ENCODE assay signal across 8 cellular contexts in the genomic region with DNA sequence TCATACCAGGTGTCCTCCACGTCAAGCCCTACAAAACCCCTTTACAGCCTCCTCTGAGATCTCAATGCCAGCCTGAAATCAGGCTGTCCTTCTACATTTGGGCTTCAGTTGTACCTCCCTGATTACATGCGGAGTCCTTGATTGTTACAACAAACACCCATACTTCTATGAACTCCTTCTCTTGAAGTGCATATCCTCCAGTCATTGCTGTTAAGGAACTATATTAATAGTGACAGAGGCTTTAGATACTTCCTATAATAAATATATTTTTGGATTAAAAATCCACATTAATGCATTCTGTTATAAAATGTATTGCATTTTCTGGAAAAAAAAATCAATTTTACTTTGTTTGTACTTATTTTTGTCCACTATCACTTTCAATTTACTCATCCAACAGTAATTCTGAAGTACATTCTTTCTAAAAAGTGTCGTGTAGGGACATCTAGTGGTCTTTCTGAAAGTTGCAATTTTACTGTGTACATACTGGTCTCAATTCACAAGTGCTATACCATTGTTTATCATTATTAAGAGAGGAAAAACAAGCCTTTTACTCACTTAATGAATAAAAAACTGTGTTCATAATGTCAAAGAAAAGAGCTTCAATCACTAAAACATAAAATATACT.
DNase-seq lines count a peak whose midpoint lies in the region; ATAC-seq and TF ChIP-seq lines count a peak whose summit lies in the region.

No MANE protein-coding gene starts in this region.

- DNase-seq in COR-L47 (lab: John Stamatoyannopoulos, UW): peak; percentile 84
- peak; percentile 47 for DNase-seq in NCI-H2107 (lab: John Stamatoyannopoulos, UW)
- DNase-seq in adrenal gland: no peak
- DNase-seq in hepatocyte (ENCODE audit: low spot score): peak; percentile 57
- no peak for DNase-seq in testis
- DNase-seq in activated T-helper 1 cell treated with anti-CD3 and anti-CD28 coated beads, Interleukin-12 subunit alpha, Interleukin-12 subunit beta, Interleukin-2, Interleukin-4 antibody, amounts not matched to agents 30 ng/mL and 10 ng/mL and 1 ng/mL, durations not matched to agents 14 hours and 24 hours and 36 hours (ENCODE audit: low spot score): no peak

- H3K4me1 ChIP-seq in adrenal gland (replicated peaks in 1 of 2): no peaks in the 10 kb centered on the region
- H3K4me1 ChIP-seq in hepatocyte (ENCODE audit: insufficient read depth): no peaks in the 10 kb centered on the region
- no peaks in the 10 kb centered on the region for H3K4me1 ChIP-seq in testis

- no peak overlapping the region for H3K4me3 ChIP-seq in adrenal gland
- no peak overlapping the region for H3K4me3 ChIP-seq in hepatocyte
- H3K4me3 ChIP-seq in testis: no peak overlapping the region

- H3K27ac Mint-ChIP-seq in activated T-helper 1 cell treated with anti-CD3 and anti-CD28 coated beads, Interleukin-12 subunit alpha, Interleukin-12 subunit beta, Interleukin-2, Interleukin-4 antibody, amounts not matched to agents 30 ng/mL and 10 ng/mL and 1 ng/mL, durations not matched to agents 14 hours and 24 hours and 36 hours: no peak overlapping the region

- H3K36me3 Mint-ChIP-seq in activated T-helper 1 cell treated with anti-CD3 and anti-CD28 coated beads, Interleukin-12 subunit alpha, Interleukin-12 subunit beta, Interleukin-2, Interleukin-4 antibody, amounts not matched to agents 30 ng/mL and 10 ng/mL and 1 ng/mL, durations not matched to agents 14 hours and 24 hours and 36 hours (ENCODE audit: low read depth): no peaks in the 10 kb centered on the region

- H4K20me1 ChIP-seq in hepatocyte (ENCODE audit: insufficient read depth, poor library complexity, severe bottlenecking): no peaks in the 10 kb centered on the region

- no peaks in the 10 kb centered on the region for H3K9me2 ChIP-seq in hepatocyte (replicated peaks; ENCODE audit: insufficient read depth)

- TF ChIP-seq CTCF in adrenal gland (IDR thresholded peaks at IDR 0.05): peak; percentile 60 to 80 (median 66)
- TF ChIP-seq CTCF in hepatocyte (IDR thresholded peaks at IDR 0.05; ENCODE audit: poor library complexity): peak; percentile 81
- peak; percentile 17 to 56 (median 36) for TF ChIP-seq CTCF in testis (IDR thresholded peaks at IDR 0.05)

- no peak for TF ChIP-seq POLR2A in adrenal gland (IDR thresholded peaks at IDR 0.05)
- TF ChIP-seq POLR2A in testis (IDR thresholded peaks at IDR 0.05): no peak

- no peak overlapping the region for H2AFZ ChIP-seq in hepatocyte

- H3K27ac ChIP-seq in adrenal gland (no peak overlapping the region), hepatocyte (no peak overlapping the region), testis (no peak overlapping the region)

- ATAC-seq in GM19023 (IDR thresholded peaks at IDR 0.05; ENCODE audit: unreplicated experiment) (peak; percentile 93), HG03097 (IDR thresholded peaks at IDR 0.05; ENCODE audit: low FRiP score, unreplicated experiment) (peak; percentile 96)

- H3K27me3 ChIP-seq in adrenal gland (no peaks in the 10 kb centered on the region), hepatocyte (no peaks in the 10 kb centered on the region), testis (no peaks in the 10 kb centered on the region)

- no peak overlapping the region for H3K4me3 Mint-ChIP-seq in activated T-helper 1 cell treated with anti-CD3 and anti-CD28 coated beads, Interleukin-12 subunit alpha, Interleukin-12 subunit beta, Interleukin-2, Interleukin-4 antibody, amounts not matched to agents 30 ng/mL and 10 ng/mL and 1 ng/mL, durations not matched to agents 14 hours and 24 hours and 36 hours

- H3K4me1 Mint-ChIP-seq in activated T-helper 1 cell treated with anti-CD3 and anti-CD28 coated beads, Interleukin-12 subunit alpha, Interleukin-12 subunit beta, Interleukin-2, Interleukin-4 antibody, amounts not matched to agents 30 ng/mL and 10 ng/mL and 1 ng/mL, durations not matched to agents 14 hours and 24 hours and 36 hours (ENCODE audit: low read depth): no peaks in the 10 kb centered on the region

- no peaks in the 10 kb centered on the region for H3K9me3 ChIP-seq in adrenal gland (replicated peaks in 1 of 3)
- no peaks in the 10 kb centered on the region for H3K9me3 ChIP-seq in hepatocyte (ENCODE audit: low read depth)
- H3K9me3 ChIP-seq in testis: no peaks in the 10 kb centered on the region

- no peaks in the 10 kb centered on the region for H3K27me3 Mint-ChIP-seq in activated T-helper 1 cell treated with anti-CD3 and anti-CD28 coated beads, Interleukin-12 subunit alpha, Interleukin-12 subunit beta, Interleukin-2, Interleukin-4 antibody, amounts not matched to agents 30 ng/mL and 10 ng/mL and 1 ng/mL, durations not matched to agents 14 hours and 24 hours and 36 hours (ENCODE audit: insufficient read depth)

- H3K36me3 ChIP-seq in adrenal gland (replicated peaks in 1 of 2) (no peaks in the 10 kb centered on the region), hepatocyte (replicated peaks; ENCODE audit: insufficient read depth, low read depth) (no peaks in the 10 kb centered on the region), testis (ENCODE audit: low read depth, missing control alignments) (no peaks in the 10 kb centered on the region)

- WGBS in adrenal gland, 4 donors: 26 to 41% (median 35%) methylated on average over 3 of the region's 3 CpGs
- WGBS in hepatocyte (ENCODE audit: low lambda C conversion rate, missing lambda C conversion rate): 47% methylated on average over 3 of the region's 3 CpGs
- 45 to 46% methylated on average over 3 of the region's 3 CpGs for WGBS in testis, 2 donors

- intact Hi-C loops in adrenal gland (cut with DNase I) (loop anchor here (5.0 kb wide), 1 partner anchor 98 kb away; no protein-coding TSS in a partner anchor), testis (cut with DNase I; ENCODE audit: low total_unique reads) (no loop called here)
- intact Hi-C loops in activated T-helper 1 cell treated with anti-CD3 and anti-CD28 coated beads, Interleukin-12 subunit alpha, Interleukin-12 subunit beta, Interleukin-2, Interleukin-4 antibody, amounts not matched to agents 30 ng/mL and 10 ng/mL and 1 ng/mL, durations not matched to agents 14 hours and 24 hours and 36 hours (cut with micrococcal nuclease): loop anchor here (1.0 kb wide), 1 partner anchor 96 kb away; no protein-coding TSS in a partner anchor

- no peak overlapping the region for H3K4me2 ChIP-seq in hepatocyte

- H3K9me3 Mint-ChIP-seq in activated T-helper 1 cell treated with anti-CD3 and anti-CD28 coated beads, Interleukin-12 subunit alpha, Interleukin-12 subunit beta, Interleukin-2, Interleukin-4 antibody, amounts not matched to agents 30 ng/mL and 10 ng/mL and 1 ng/mL, durations not matched to agents 14 hours and 24 hours and 36 hours: no peaks in the 10 kb centered on the region

- no peaks in the 10 kb centered on the region for H3K79me2 ChIP-seq in hepatocyte

Comparison
In these comparisons a context has a peak if more than half of its experiments do, and no peak if none do; other contexts are left out.
1. DNase-seq: peak in COR-L47 (single experiment), NCI-H2107 (single experiment) and hepatocyte (single experiment); none in adrenal gland (0 of 7), testis (single experiment) and activated T-helper 1 cell treated with anti-CD3 and anti-CD28 coated beads, Interleukin-12 subunit alpha, Interleukin-12 subunit beta, Interleukin-2, Interleukin-4 antibody, amounts not matched to agents 30 ng/mL and 10 ng/mL and 1 ng/mL, durations not matched to agents 14 hours and 24 hours and 36 hours (single experiment).
2. Peak in every context shown above with its lines, with median percentiles within 50 percentile points of each other: CTCF ChIP-seq.